Comparison of ENCODE assay signal across 8 cellular contexts in the genomic region with DNA sequence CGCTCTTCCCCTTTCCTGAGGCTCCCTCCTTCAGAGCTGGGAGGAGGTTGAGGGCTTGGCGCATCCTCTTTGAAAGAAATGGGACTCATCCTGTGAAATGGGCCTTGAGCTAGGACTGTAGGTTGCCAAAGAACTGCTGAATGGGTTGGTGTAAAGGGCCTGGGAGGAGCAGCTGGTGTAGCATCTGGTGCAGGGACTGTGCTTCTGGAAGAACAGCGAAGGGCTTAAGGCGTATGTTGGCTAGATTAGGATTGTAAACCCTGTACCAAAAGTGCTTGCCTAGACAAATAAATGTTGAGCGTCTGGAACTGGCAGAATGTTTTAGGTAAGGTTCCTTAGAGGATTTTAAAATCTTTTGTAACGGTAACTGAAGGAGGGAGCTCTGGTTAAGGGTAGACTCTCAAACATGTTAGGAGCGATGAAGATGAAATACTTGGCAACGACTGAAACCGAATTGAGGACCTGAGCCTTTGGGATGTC. TPM values are rescaled to one million over a fixed set of nuclear protein-coding genes. Genes with fewer than 3 reads are reported as not detected.
A peak's percentile ranks its signal among the peaks of the same experiment; 100 is the strongest.
DNase-seq lines count a peak whose midpoint lies in the region; ATAC-seq and TF ChIP-seq lines count a peak whose summit lies in the region.

No MANE protein-coding gene starts in this region.

- H3K9me3 ChIP-seq in CD8-positive, alpha-beta T cell (ENCODE audit: low read length): no peaks in the 10 kb centered on the region
- H3K9me3 ChIP-seq in SK-N-SH (peaks cover 6% of the 10 kb centered on the region; the same call in 1 of the 2 replicates), esophagus (ENCODE audit: control insufficient read depth in 2 of 2, insufficient read depth in 1 of 2, low read depth in 1 of 2, low read length in 1 of 2) (no peaks in the 10 kb centered on the region), neural cell (ENCODE audit: low read length) (no peaks in the 10 kb centered on the region)

- intact Hi-C loops in CD8-positive, alpha-beta T cell (cut with DNase I, micrococcal nuclease): loop anchor here (1.0 to 10.0 kb wide), 14 partner anchors 18 to 1790 kb away; a partner anchor contains a TSS

- DNase-seq in CD8-positive, alpha-beta T cell: no peak
- DNase-seq in SK-N-SH (peak; percentile 52), AML-193 (lab: John Stamatoyannopoulos, UW) (no peak), GM19238 (ENCODE audit: insufficient read length, low spot score) (no peak)

- TF ChIP-seq RAD21 in SK-N-SH (IDR thresholded peaks at IDR 0.05; ENCODE audit: low read length) (no peak; the same call in 1 of the 2 replicates), neural cell (conservative IDR thresholded peaks at IDR 0.05) (no peak)

- peak overlapping the region; percentile 85 for H3K4me2 ChIP-seq in SK-N-SH
- peak overlapping the region; percentile 88 for H3K4me2 ChIP-seq in neural cell (ENCODE audit: low read length)

- H4K20me1 ChIP-seq in SK-N-SH (ENCODE audit: insufficient read depth) (no peaks in the 10 kb centered on the region), neural cell (ENCODE audit: insufficient read depth) (no peaks in the 10 kb centered on the region)

- no peak for TF ChIP-seq CTCF in CD8-positive, alpha-beta T cell (IDR thresholded peaks at IDR 0.05)
- no peak for TF ChIP-seq CTCF in SK-N-SH (IDR thresholded peaks at IDR 0.05)
- no peak for TF ChIP-seq CTCF in neural cell (IDR thresholded peaks at IDR 0.05; ENCODE audit: poor library complexity, severe bottlenecking)

- no peaks in the 10 kb centered on the region for H3K36me3 ChIP-seq in CD8-positive, alpha-beta T cell (ENCODE audit: insufficient read depth, low read length)
- H3K36me3 ChIP-seq in SK-N-SH (replicated peaks in 1 of 2; ENCODE audit: control insufficient read depth in 1 of 2, insufficient read depth in 2 of 2, low read length in 1 of 2) (peaks cover 0 to 11% of the 10 kb centered on the region in 2 experiments), esophagus (ENCODE audit: control insufficient read depth in 2 of 2, insufficient read depth in 2 of 2, low read length in 1 of 2) (no peaks in the 10 kb centered on the region), neural cell (ENCODE audit: insufficient read depth, low read length) (no peaks in the 10 kb centered on the region)

- no peaks in the 10 kb centered on the region for H3K27me3 Mint-ChIP-seq in CD8-positive, alpha-beta T cell (ENCODE audit: low read depth)

- H3K4me1 ChIP-seq in CD8-positive, alpha-beta T cell (ENCODE audit: insufficient read depth, low read length): peaks cover 42% of the 10 kb centered on the region
- peaks cover 12 to 14% of the 10 kb centered on the region in 2 experiments; a peak in 3 of 4 replicates for H3K4me1 ChIP-seq in SK-N-SH (ENCODE audit: control insufficient read depth in 1 of 2, insufficient read depth in 2 of 2, low read depth in 1 of 2, low read length in 1 of 2)
- peaks cover 0 to 2% of the 10 kb centered on the region in 2 donors for H3K4me1 ChIP-seq in esophagus (ENCODE audit: control insufficient read depth in 2 of 2, insufficient read depth in 2 of 2, low read length in 1 of 2)

- peak overlapping the region; percentile 92 for H3K9ac ChIP-seq in SK-N-SH
- peak overlapping the region; percentile 91 for H3K9ac ChIP-seq in neural cell (ENCODE audit: low read length)

- peaks cover 81% of the 10 kb centered on the region for H3K79me2 ChIP-seq in SK-N-SH (ENCODE audit: insufficient read depth)
- peaks cover 56% of the 10 kb centered on the region for H3K79me2 ChIP-seq in neural cell (replicated peaks; ENCODE audit: insufficient read depth, low read length)

- H3K27ac ChIP-seq in CD8-positive, alpha-beta T cell (ENCODE audit: low read depth, low read length): peak overlapping the region; percentile 88
- H3K27ac ChIP-seq in SK-N-SH (ENCODE audit: low read depth in 2 of 2, low read length in 1 of 2) (peak overlapping the region; percentile 94 to 99), esophagus (ENCODE audit: low read depth in 2 of 2, low read length in 1 of 2) (peak overlapping the region; percentile 94 to 99), neural cell (ENCODE audit: low read length) (peak overlapping the region; percentile 87)

- POLR2A ChIA-PET in CD8-positive, alpha-beta T cell (lab: Charles Lee): interaction anchor here (0.6 to 2.1 kb wide), 10 partner anchors 10 to 827 kb away, joined by 3 to 10 read pairs (median 6); a partner anchor contains a TSS
- POLR2A ChIA-PET in SK-N-SH (lab: Yijun Ruan, JAX): interaction anchor here (0.6 to 2.3 kb wide), 4 partner anchors 27 to 1744 kb away, joined by 3 to 32 read pairs (median 3); a partner anchor contains a TSS

- CTCF ChIA-PET in CD8-positive, alpha-beta T cell (lab: Charles Lee): interaction anchor here (1.2 kb wide), 1 partner anchor 27 kb away, joined by 4 read pairs; a partner anchor contains a TSS
- CTCF ChIA-PET in SK-N-SH (lab: Yijun Ruan, JAX): no interaction called here

- H3K27ac Mint-ChIP-seq in CD8-positive, alpha-beta T cell: peak overlapping the region; percentile 100

- peak overlapping the region; percentile 99 for H3K4me3 Mint-ChIP-seq in CD8-positive, alpha-beta T cell

- peak overlapping the region; percentile 88 for H2AFZ ChIP-seq in SK-N-SH (ENCODE audit: low read depth)
- H2AFZ ChIP-seq in neural cell (ENCODE audit: low read depth, low read length): peak overlapping the region; percentile 86

- no peaks in the 10 kb centered on the region for H3K27me3 ChIP-seq in CD8-positive, alpha-beta T cell (ENCODE audit: insufficient read depth, low read length)
- no peaks in the 10 kb centered on the region for H3K27me3 ChIP-seq in SK-N-SH (ENCODE audit: insufficient read depth)
- H3K27me3 ChIP-seq in esophagus (ENCODE audit: control insufficient read depth in 1 of 2, insufficient read depth in 2 of 2, low read length in 2 of 2): no peaks in the 10 kb centered on the region
- no peaks in the 10 kb centered on the region for H3K27me3 ChIP-seq in neural cell (ENCODE audit: insufficient read depth, low read depth, low read length)

- peaks cover 20% of the 10 kb centered on the region for H3K36me3 Mint-ChIP-seq in CD8-positive, alpha-beta T cell

- no peaks in the 10 kb centered on the region for H3K9me3 Mint-ChIP-seq in CD8-positive, alpha-beta T cell

- H3K9me2 ChIP-seq in SK-N-SH (no peaks in the 10 kb centered on the region), neural cell (ENCODE audit: insufficient read depth, low read length) (no peaks in the 10 kb centered on the region)

- TF ChIP-seq EP300 in SK-N-SH (IDR thresholded peaks at IDR 0.05; ENCODE audit: borderline replicate concordance in 1 of 2, low read depth in 1 of 2, low read length in 1 of 2) (no peak), neural cell (conservative IDR thresholded peaks at IDR 0.05; ENCODE audit: poor library complexity, severe bottlenecking) (no peak)

- WGBS in SK-N-SH (ENCODE audit: low lambda C conversion rate): 3% methylated on average over 9 of the region's 9 CpGs
- WGBS in esophagus, 2 donors: 1% methylated on average over 9 of the region's 9 CpGs

- ATAC-seq in CD8-positive, alpha-beta T cell: peak; percentile 11
- ATAC-seq in GM19328 (IDR thresholded peaks at IDR 0.05; ENCODE audit: unreplicated experiment): peak; percentile 24
- peak; percentile 30 for ATAC-seq in HG03342 (IDR thresholded peaks at IDR 0.05; ENCODE audit: unreplicated experiment)

- H3F3A ChIP-seq in SK-N-SH (replicated peaks; ENCODE audit: insufficient read depth): peaks cover 11% of the 10 kb centered on the region
- H3F3A ChIP-seq in neural cell (ENCODE audit: insufficient read depth, low read length, poor library complexity, severe bottlenecking): peaks cover 4% of the 10 kb centered on the region

- H3K4me3 ChIP-seq in CD8-positive, alpha-beta T cell (ENCODE audit: low read depth, low read length): peak overlapping the region; percentile 84
- H3K4me3 ChIP-seq in SK-N-SH (ENCODE audit: low read depth in 2 of 2, low read length in 1 of 2) (peak overlapping the region; percentile 83 to 94), esophagus (ENCODE audit: low read depth in 1 of 2, low read length in 2 of 2) (peak overlapping the region; percentile 73 to 94), neural cell (ENCODE audit: low read length) (peak overlapping the region; percentile 84)

- H3K4me1 Mint-ChIP-seq in CD8-positive, alpha-beta T cell (ENCODE audit: low read depth): peaks cover 62% of the 10 kb centered on the region

TF ChIP-seq in SK-N-SH, 30 proteins besides CTCF, POLR2A, EP300 and RAD21 (continues in another document):
- TF ChIP-seq TEAD4 (IDR thresholded peaks at IDR 0.05; ENCODE audit: borderline replicate concordance, insufficient read depth) (no peak), MEF2A (IDR thresholded peaks at IDR 0.05; ENCODE audit: borderline replicate concordance, low read depth) (no peak), TCF12 (IDR thresholded peaks at IDR 0.05) (no peak), JUND (IDR thresholded peaks at IDR 0.05) (no peak), NRF1 (IDR thresholded peaks at IDR 0.05; ENCODE audit: low read depth, low read length) (no peak), CHD2 (IDR thresholded peaks at IDR 0.05; ENCODE audit: low read length, partially characterized antibody) (no peak), FOXM1 (IDR thresholded peaks at IDR 0.05; ENCODE audit: low read depth) (no peak), RCOR1 (IDR thresholded peaks at IDR 0.05; ENCODE audit: low read length) (no peak), YY1 (IDR thresholded peaks at IDR 0.05; ENCODE audit: low read depth) (no peak)

TF ChIP-seq in neural cell, 6 proteins besides CTCF, POLR2A, EP300 and RAD21 (continues in another document):
- TF ChIP-seq MXI1 (conservative IDR thresholded peaks at IDR 0.05; ENCODE audit: poor library complexity, severe bottlenecking) (no peak), EZH2 (IDR thresholded peaks at IDR 0.05; ENCODE audit: borderline replicate concordance, insufficient read depth, low read length, poor library complexity, severe bottlenecking) (no peak), POLR2AphosphoS5 (IDR thresholded peaks at IDR 0.05) (no peak)

RNA-seq across cellular contexts. Expression of a gene that starts 0.6 kb away (rescaled TPM):
- 10 to 100 TPM; 44.0 to 47.9 TPM for total RNA-seq in CD8-positive, alpha-beta T cell
- polyA plus RNA-seq in SK-N-SH (2012; rRNA removed) (19.1 and 23.9 TPM in 2 replicates), esophagus (1 to 10 TPM; 7.9 to 9.3 TPM), neural cell (32.4 and 33.0 TPM in 2 replicates)
- 19.9 and 21.8 TPM in 2 replicates for polyA plus RNA-seq in SK-N-SH (2012; cell fraction: cytosol; rRNA removed)
- polyA plus RNA-seq in SK-N-SH (2012; cell fraction: nucleus; rRNA removed): 16.4 and 22.2 TPM in 2 replicates
- polyA minus RNA-seq in neural cell: 51.6 and 63.9 TPM in 2 replicates

RNA-seq across cellular contexts. Expression of a gene that starts 27.4 kb away (rescaled TPM):
- total RNA-seq in CD8-positive, alpha-beta T cell: not detected
- polyA plus RNA-seq in SK-N-SH (2012; rRNA removed): 23.9 and 31.7 TPM in 2 replicates
- 31.7 and 47.3 TPM in 2 replicates for polyA plus RNA-seq in SK-N-SH (2012; cell fraction: cytosol; rRNA removed)
- polyA plus RNA-seq in SK-N-SH (2012; cell fraction: nucleus; rRNA removed): 21.4 and 30.2 TPM in 2 replicates
- 1 to 10 TPM; 9.3 to 9.8 TPM for polyA plus RNA-seq in esophagus
- 23.0 and 33.6 TPM in 2 replicates for polyA plus RNA-seq in neural cell
- polyA minus RNA-seq in neural cell: 11.1 and 12.9 TPM in 2 replicates
